Comparison of ENCODE assay signal across 8 cellular contexts in the genomic region with DNA sequence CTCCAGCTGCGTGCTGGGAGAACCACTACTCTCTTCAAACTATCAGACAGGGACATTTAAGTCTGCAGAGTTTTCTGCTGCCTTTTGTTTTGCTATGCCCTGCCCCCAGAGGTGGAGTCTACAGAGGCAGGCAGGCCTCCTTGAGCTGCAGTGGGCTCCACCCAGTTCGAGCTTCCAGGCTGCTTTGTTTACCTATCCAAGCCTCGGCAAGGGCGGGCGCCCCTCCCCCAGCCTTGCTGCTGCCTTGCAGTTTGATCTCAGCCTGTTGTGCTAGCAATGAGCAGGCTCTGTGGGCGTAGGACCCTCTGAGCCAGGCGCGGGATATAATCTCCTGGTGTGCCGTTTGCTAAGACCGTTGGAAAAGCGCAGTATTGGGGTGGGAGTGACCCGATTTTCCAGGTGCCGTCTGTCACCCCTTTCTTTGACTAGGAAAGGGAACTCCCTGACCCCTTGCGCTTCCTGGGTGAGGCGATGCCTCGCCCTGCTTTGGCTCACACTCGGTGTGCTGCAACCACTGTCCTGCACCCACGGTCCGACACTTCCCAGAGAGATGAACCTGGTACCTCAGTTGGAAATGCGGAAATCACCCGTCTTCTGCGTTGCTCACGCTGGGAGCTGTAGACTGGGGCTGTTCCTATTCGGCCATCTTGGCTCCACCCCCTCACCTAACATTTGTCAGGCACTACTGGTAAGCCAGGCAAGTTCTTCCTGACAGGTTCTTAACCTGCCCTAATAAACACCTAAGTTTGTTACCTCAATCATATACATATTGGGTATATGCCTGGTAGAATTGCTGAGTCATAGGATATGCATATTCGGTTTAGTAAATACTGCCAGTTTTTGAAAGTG. TPM values are rescaled to one million over a fixed set of nuclear protein-coding genes. Genes with fewer than 3 reads are reported as not detected.
DNase-seq lines count a peak whose midpoint lies in the region; ATAC-seq, FAIRE-seq and TF ChIP-seq lines count a peak whose summit lies in the region.
"Not testable (repeated sequence)": the region's sequence is repeated elsewhere in the genome, so short reads cannot be mapped to it uniquely, and the experiment has no call there.

No MANE protein-coding gene starts in this region.

- not testable (repeated sequence) for H2BK5ac ChIP-seq in H1 (ENCODE audit: low read depth, low read length)

- peak; percentile 31; the same call in 1 of the 2 replicates for TF ChIP-seq POLR2A in A549 (IDR thresholded peaks at IDR 0.05; ENCODE audit: low read length)
- TF ChIP-seq POLR2A in H1 (IDR thresholded peaks at IDR 0.05; ENCODE audit: control extremely low read depth in 1 of 2, low read depth in 2 of 2, low read length in 2 of 2) = not testable (repeated sequence)

- not testable (repeated sequence) for H3K23me2 ChIP-seq in H1 (ENCODE audit: low read depth, low read length)

- H3K27ac Mint-ChIP-seq in activated T-helper 17 cell treated with anti-CD3 and anti-CD28 coated beads, Interleukin-2, amount 50 U/mL, for 72 hours = peak overlapping the region; percentile 16
- not testable (repeated sequence) for H3K27ac Mint-ChIP-seq in osteocyte (ENCODE audit: unreplicated experiment)

- POLR2A ChIA-PET in A549 (lab: Yijun Ruan, JAX) (interaction anchor here (0.5 to 2.6 kb wide), 2 partner anchors 13 to 316 kb away, joined by 3 to 17 read pairs; partner anchors contain the start of genes CENPO and PTRHD1), H1 (lab: Charles Lee; ENCODE audit: partially characterized antibody) (interaction anchor here (1.0 to 2.2 kb wide), 2 partner anchors 10 to 13 kb away, joined by 3 to 7 read pairs; partner anchors contain the start of genes CENPO and PTRHD1)
- POLR2A ChIA-PET in Panc1 (lab: Charles Lee) = not testable (repeated sequence)

- BruUV-seq in Panc1 (replicated peaks; lab: Mats Ljungman, UMichigan) = not testable (repeated sequence)

- not testable (repeated sequence) for H2BK12ac ChIP-seq in H1 (ENCODE audit: low read depth, low read length)

- 35% methylated on average over 23 of the region's 25 CpGs for WGBS in A549 (ENCODE audit: missing lambda C conversion rate)
- 89% methylated on average over 25 of the region's 25 CpGs; no CpG with 5 or more reads in 1 of the 2 experiments for WGBS in H1 (ENCODE audit: extremely low coverage in 1 of 2, insufficient coverage in 1 of 2, insufficient read length in 1 of 2, insufficient replicate concordance in 2 of 2, low coverage in 1 of 2, low lambda C conversion rate in 2 of 2, missing lambda C conversion rate in 1 of 2), 2 experiments

- not testable (repeated sequence) for H4K5ac ChIP-seq in H1 (ENCODE audit: insufficient read length, low read depth, low read length)

- intact Hi-C loops in Panc1 (cut with micrococcal nuclease; ENCODE audit: unreplicated experiment) = not testable (repeated sequence)

- not testable (repeated sequence) for H3K9me1 ChIP-seq in keratinocyte (ENCODE audit: control insufficient read depth, extremely low read depth, insufficient read depth, low read length)

- not testable (repeated sequence) for FAIRE-seq in A549 (lab: Jason Lieb, UNC); H1 (lab: Jason Lieb, UNC); keratinocyte (lab: Jason Lieb, UNC)

- H3K27ac ChIP-seq in A549 (peak overlapping the region; percentile 76 to 86), KMS-11 (peak overlapping the region; percentile 17; the same call in 1 of the 2 replicates), Panc1 (ENCODE audit: low read length) (peak overlapping the region; percentile 0; the same call in 1 of the 2 replicates), keratinocyte (ENCODE audit: control insufficient read depth, insufficient read depth, low read length) (peak overlapping the region; percentile 47)
- not testable (repeated sequence) for H3K27ac ChIP-seq in H1 (ENCODE audit: low read depth, low read length)

- not testable (repeated sequence) for H3K79me1 ChIP-seq in H1 (ENCODE audit: low read depth, low read length)

- H3K4ac ChIP-seq in H1 (replicated peaks; ENCODE audit: insufficient read length, low read depth, low read length) = not testable (repeated sequence)

- not testable (repeated sequence) for H3K27me3 ChIP-seq in KMS-11 (ENCODE audit: insufficient read depth, low read depth); Panc1 (ENCODE audit: control insufficient read depth, insufficient read depth, low read length); H1 (replicated peaks in 1 of 4; ENCODE audit: control insufficient read depth in 3 of 4, extremely low read depth in 1 of 4, insufficient read depth in 3 of 4, low read length in 3 of 4); keratinocyte (ENCODE audit: control insufficient read depth, extremely low read depth, insufficient read depth, low read length)

- not testable (repeated sequence) for TF ChIP-seq RAD21 in A549 (conservative IDR thresholded peaks at IDR 0.05 in 1 of 2, IDR thresholded peaks at IDR 0.05 in 1 of 2); H1 (IDR thresholded peaks at IDR 0.05 in 1 of 2, conservative IDR thresholded peaks at IDR 0.05 in 1 of 2; ENCODE audit: low read depth in 2 of 2, low read length in 2 of 2)

- peaks cover 77% of the 10 kb centered on the region for H3K36me3 Mint-ChIP-seq in activated T-helper 17 cell treated with anti-CD3 and anti-CD28 coated beads, Interleukin-2, amount 50 U/mL, for 72 hours (ENCODE audit: low read depth)
- peaks cover 33% of the 10 kb centered on the region for H3K36me3 Mint-ChIP-seq in osteocyte (ENCODE audit: unreplicated experiment)

- H3K23ac ChIP-seq in H1 (ENCODE audit: insufficient read length) = not testable (repeated sequence)

- H3K9me3 Mint-ChIP-seq in activated T-helper 17 cell treated with anti-CD3 and anti-CD28 coated beads, Interleukin-2, amount 50 U/mL, for 72 hours; osteocyte (ENCODE audit: unreplicated experiment): not testable (repeated sequence)

- not testable (repeated sequence) for TF ChIP-seq CTCF in A549 (IDR thresholded peaks at IDR 0.05); KMS-11 (conservative IDR thresholded peaks at IDR 0.05; ENCODE audit: low read depth, low read length); Panc1 (IDR thresholded peaks at IDR 0.05); H1 (IDR thresholded peaks at IDR 0.05; ENCODE audit: control extremely low read depth in 1 of 3, insufficient read depth in 1 of 3, low read depth in 1 of 3, low read length in 3 of 3); keratinocyte (optimal IDR thresholded peaks at IDR 0.05 in 1 of 3, IDR thresholded peaks at IDR 0.05 in 1 of 3, conservative IDR thresholded peaks at IDR 0.05 in 1 of 3; ENCODE audit: extremely low read depth in 1 of 3, insufficient read depth in 2 of 3, low read length in 3 of 3); osteocyte (IDR thresholded peaks at IDR 0.05)

- not testable (repeated sequence) for H2BK120ac ChIP-seq in H1 (replicated peaks; ENCODE audit: low read depth, low read length)

- dilution Hi-C loops in keratinocyte (cut with MboI; ENCODE audit: extremely low pct_ligation_motif_present, low sequenced_read_pairs) = not testable (repeated sequence)

- H3K4me1 ChIP-seq in A549 = peaks cover 49% of the 10 kb centered on the region
- H3K4me1 ChIP-seq in KMS-11 (ENCODE audit: low read depth, poor library complexity, severe bottlenecking) = peaks cover 36% of the 10 kb centered on the region
- not testable (repeated sequence) for H3K4me1 ChIP-seq in Panc1 (ENCODE audit: control insufficient read depth, insufficient read depth, low read length); H1 (replicated peaks in 1 of 4; ENCODE audit: control insufficient read depth in 3 of 4, insufficient read depth in 4 of 4, low read length in 3 of 4); keratinocyte (ENCODE audit: control insufficient read depth, extremely low read depth, insufficient read depth, low read length)

- peak overlapping the region; percentile 48 for H3K4me3 ChIP-seq in A549
- not testable (repeated sequence) for H3K4me3 ChIP-seq in KMS-11 (IDR thresholded peaks at IDR 0.05; ENCODE audit: insufficient read depth, low read depth, low read length); Panc1 (ENCODE audit: low read depth in 2 of 2, low read length in 2 of 2); H1 (ENCODE audit: extremely low read depth in 1 of 4, insufficient read depth in 2 of 4, low read depth in 3 of 4, low read length in 4 of 4); keratinocyte (ENCODE audit: control insufficient read depth in 2 of 3, extremely low read depth in 1 of 3, insufficient read depth in 2 of 3, low read depth in 1 of 3, low read length in 3 of 3)

- H3K4me1 Mint-ChIP-seq in activated T-helper 17 cell treated with anti-CD3 and anti-CD28 coated beads, Interleukin-2, amount 50 U/mL, for 72 hours = peaks cover 28% of the 10 kb centered on the region
- peaks cover 18% of the 10 kb centered on the region for H3K4me1 Mint-ChIP-seq in osteocyte (ENCODE audit: unreplicated experiment)

- H3K56ac ChIP-seq in H1 (replicated peaks; ENCODE audit: insufficient read length, low read depth, low read length) = not testable (repeated sequence)

- H3K9ac ChIP-seq in KMS-11; H1 (replicated peaks in 1 of 4; ENCODE audit: extremely low read depth in 1 of 4, low read depth in 3 of 4, low read length in 3 of 4); keratinocyte (ENCODE audit: control insufficient read depth, extremely low read depth, insufficient read depth, low read length): not testable (repeated sequence)

- H4K91ac ChIP-seq in H1 (replicated peaks; ENCODE audit: insufficient read length, low read length) = not testable (repeated sequence)

- not testable (repeated sequence) for H3K27me3 Mint-ChIP-seq in activated T-helper 17 cell treated with anti-CD3 and anti-CD28 coated beads, Interleukin-2, amount 50 U/mL, for 72 hours; osteocyte (ENCODE audit: unreplicated experiment)

- ATAC-seq in A549 (peak; percentile 92 to 94), Panc1 (0 out of 2 replicates have a peak, but pooled peaks have one; percentile 45)
- not testable (repeated sequence) for ATAC-seq in activated T-helper 17 cell treated with anti-CD3 and anti-CD28 coated beads, Interleukin-2, amount 50 U/mL, for 72 hours (replicated peaks)

- CTCF ChIA-PET in A549 (lab: Yijun Ruan, JAX) (interaction anchor here (0.9 to 2.0 kb wide), 6 partner anchors 13 to 399 kb away, joined by 3 to 17 read pairs (median 4); partner anchors contain the start of genes CENPO and PTRHD1), H1 (lab: Charles Lee; ENCODE audit: partially characterized antibody) (interaction anchor here (0.6 to 1.6 kb wide), 6 partner anchors 9 to 237 kb away, joined by 3 to 4 read pairs (median 3); no protein-coding TSS in a partner anchor)
- CTCF ChIA-PET in Panc1 (lab: Charles Lee) = not testable (repeated sequence)

- H2AK5ac ChIP-seq in H1 (ENCODE audit: low read depth, low read length) = not testable (repeated sequence)

- H3K4me3 Mint-ChIP-seq in activated T-helper 17 cell treated with anti-CD3 and anti-CD28 coated beads, Interleukin-2, amount 50 U/mL, for 72 hours; osteocyte (ENCODE audit: unreplicated experiment): not testable (repeated sequence)

- peak overlapping the region; percentile 70 for H3K4me2 ChIP-seq in A549
- H3K4me2 ChIP-seq in KMS-11; H1 (ENCODE audit: insufficient read depth in 1 of 2, low read depth in 2 of 2, low read length in 2 of 2); keratinocyte (ENCODE audit: control insufficient read depth, extremely low read depth, insufficient read depth, low read depth, low read length): not testable (repeated sequence)

- not testable (repeated sequence) for H4K8ac ChIP-seq in H1 (ENCODE audit: extremely low read depth, insufficient read depth, low read length)

- not testable (repeated sequence) for H3K18ac ChIP-seq in H1 (ENCODE audit: extremely low read depth, low read length)

- H3K14ac ChIP-seq in H1 (ENCODE audit: insufficient read length) = not testable (repeated sequence)

- TF ChIP-seq EP300 in A549 (IDR thresholded peaks at IDR 0.05); H1 (IDR thresholded peaks at IDR 0.05; ENCODE audit: borderline replicate concordance in 1 of 2, low read depth in 2 of 2, low read length in 2 of 2): not testable (repeated sequence)

- in situ Hi-C loops in Caki2 (cut with HindIII; ENCODE audit: low pct_unique_long_range_greater_than_20kb, low sequenced_read_pairs); Panc1 (cut with HindIII; ENCODE audit: low pct_unique_long_range_greater_than_20kb, low sequenced_read_pairs): not testable (repeated sequence)

- H3K79me2 ChIP-seq in KMS-11 (ENCODE audit: insufficient read depth, low read depth) (peaks cover 49% of the 10 kb centered on the region), H1 (ENCODE audit: control insufficient read depth in 1 of 2, insufficient read depth in 2 of 2, low read length in 2 of 2) (peaks cover 4 to 57% of the 10 kb centered on the region in 2 experiments; a peak in 3 of 4 replicates), keratinocyte (ENCODE audit: control insufficient read depth, insufficient read depth, low read length) (peaks cover 41% of the 10 kb centered on the region)

- H2AFZ ChIP-seq in KMS-11 (ENCODE audit: low read depth); H1 (ENCODE audit: low read length); keratinocyte (ENCODE audit: control insufficient read depth, low read length): not testable (repeated sequence)

- H4K20me1 ChIP-seq in KMS-11 (ENCODE audit: insufficient read depth); H1 (replicated peaks in 1 of 2; ENCODE audit: control insufficient read depth in 1 of 2, insufficient read depth in 2 of 2, low read length in 2 of 2); keratinocyte (ENCODE audit: control insufficient read depth, extremely low read depth, insufficient read depth, low read length): not testable (repeated sequence)

- not testable (repeated sequence) for H3K36me3 ChIP-seq in KMS-11 (ENCODE audit: insufficient read depth); Panc1 (ENCODE audit: control insufficient read depth, insufficient read depth, low read length); keratinocyte (ENCODE audit: control insufficient read depth in 2 of 2, extremely low read depth in 1 of 2, insufficient read depth in 2 of 2, low read length in 2 of 2)
- H3K36me3 ChIP-seq in H1 (ENCODE audit: control insufficient read depth in 2 of 4, insufficient read depth in 4 of 4, low read length in 3 of 4) = peaks cover 0 to 27% (median 12%) of the 10 kb centered on the region in 4 experiments; a peak in 5 of 8 replicates

- H3K9me3 ChIP-seq in A549; Panc1 (ENCODE audit: control insufficient read depth, insufficient read depth, low read depth, low read length); keratinocyte (ENCODE audit: control insufficient read depth, low read depth, low read length): not testable (repeated sequence)
- H3K9me3 ChIP-seq in H1 (ENCODE audit: insufficient read depth in 2 of 2, low read depth in 1 of 2, low read length in 1 of 2) = peaks cover 14 to 16% of the 10 kb centered on the region in 2 experiments

- not testable (repeated sequence) for H2BK20ac ChIP-seq in H1 (ENCODE audit: low read length)

- H2BK15ac ChIP-seq in H1 (ENCODE audit: low read length) = not testable (repeated sequence)

- peak in 1 of 2 experiments; percentile 81 for DNase-seq in A549 (ENCODE audit: low read depth in 1 of 2, low spot score in 1 of 2)
- DNase-seq in Caki2 (ENCODE audit: low read depth) = peak; percentile 83
- not testable (repeated sequence) for DNase-seq in Panc1 (ENCODE audit: low read depth, low spot score); keratinocyte (ENCODE audit: low read depth, low spot score)
- peak in 1 of 2 experiments; percentile 49 for DNase-seq in H1 (ENCODE audit: low read depth in 1 of 2, low spot score in 2 of 2)
- peak; percentile 80 for DNase-seq in osteocyte (ENCODE audit: extremely low spot score, unreplicated experiment)

RNA-seq across cellular contexts. Expression of gene CENPO, which starts 12.8 kb away (rescaled TPM):
- polyA plus RNA-seq in A549 (2011; rRNA removed) = 52.4 and 62.0 TPM in 2 replicates
- 42.7 and 51.4 TPM in 2 replicates for polyA plus RNA-seq in A549 (2012; cell fraction: cytosol; rRNA removed)
- 70.2 and 87.9 TPM in 2 replicates for polyA plus RNA-seq in A549 (2012; cell fraction: nucleus; rRNA removed)
- polyA plus RNA-seq in A549 (2017; fragmentation: RNase III; extraction: RNeasy Plus Mini Kit Qiagen cat#74134 plus additional on column Dnase treatment) = 49.1 to 50.3 TPM (median 49.6 TPM) in 3 replicates
- polyA minus RNA-seq in A549 (2011; rRNA and poly(A)+ RNA removed) = 71.9 and 74.3 TPM in 2 replicates
- 27.9 and 45.1 TPM in 2 replicates for total RNA-seq in Caki2 (2014; rRNA removed; shearing (Covaris generic); ENCODE audit: low replicate concordance)
- 39.3 TPM for total RNA-seq in Panc1 (2021; ENCODE audit: unreplicated experiment)
- 14.0 TPM for polyA plus RNA-seq in Panc1 (2012; ENCODE audit: insufficient read length)
- total RNA-seq in activated T-helper 17 cell treated with anti-CD3 and anti-CD28 coated beads, Interleukin-2, amount 50 U/mL, for 72 hours = 10 to 100 TPM; 32.7 to 54.8 TPM
- 46.3 and 47.0 TPM in 2 replicates for total RNA-seq in H1 (2021; fragmentation: NEBNext Ultra II Directional; extraction: Animal tissue kit (Norgen Biotek cat#: 25700))
- 34.4 and 36.1 TPM in 2 replicates for polyA plus RNA-seq in H1 (2011; rRNA removed)
- polyA plus RNA-seq in H1 (2011; cell fraction: cytosol; rRNA removed) = 40.9 TPM
- 61.8 TPM for polyA plus RNA-seq in H1 (2011; cell fraction: nucleus; rRNA removed)
- polyA plus RNA-seq in H1 (2012, experiment 1 of 2) = 34.0 to 45.9 TPM (median 38.7 TPM) in 4 replicates
- polyA plus RNA-seq in H1 (2012, experiment 2 of 2) = 25.7 TPM
- 24.5 TPM for polyA plus RNA-seq in H1 (2013, experiment 1 of 2)
- polyA plus RNA-seq in H1 (2013, experiment 2 of 2) = 24.1 TPM
- 82.8 and 83.4 TPM in 2 replicates for polyA minus RNA-seq in H1 (2011; rRNA and poly(A)+ RNA removed)
- polyA minus RNA-seq in H1 (2011; cell fraction: cytosol; rRNA and poly(A)+ RNA removed) = 34.1 TPM
- 86.2 TPM for polyA minus RNA-seq in H1 (2011; cell fraction: nucleus; rRNA and poly(A)+ RNA removed)
- polyA plus RNA-seq in keratinocyte = 4.2 to 14.2 TPM (median 12.1 TPM) in 3 replicates
- 1.1 TPM for polyA plus RNA-seq in keratinocyte (2011; ENCODE audit: low read depth)
- polyA plus RNA-seq in keratinocyte (2011; cell fraction: cytosol; rRNA removed) = 4.6 and 6.3 TPM in 2 replicates
- 9.9 and 11.3 TPM in 2 replicates for polyA plus RNA-seq in keratinocyte (2011; cell fraction: nucleus; rRNA removed)
- polyA plus RNA-seq in keratinocyte (2012; ENCODE audit: low replicate concordance) = 0.85 and 10.7 TPM in 2 replicates
- 6.8 to 16.5 TPM (median 16.3 TPM) in 3 replicates for polyA minus RNA-seq in keratinocyte
- 5.9 TPM for polyA minus RNA-seq in keratinocyte (2011; cell fraction: cytosol; rRNA and poly(A)+ RNA removed)
- 5.5 and 8.8 TPM in 2 replicates for polyA minus RNA-seq in keratinocyte (2011; cell fraction: nucleus; rRNA and poly(A)+ RNA removed)
- total RNA-seq in osteocyte = 12.7 and 12.8 TPM in 2 replicates

RNA-seq across cellular contexts. Expression of gene PTRHD1, which starts 12.8 kb away (rescaled TPM):
- 86.6 and 141 TPM in 2 replicates for polyA plus RNA-seq in A549 (2011; rRNA removed)
- 103 and 106 TPM in 2 replicates for polyA plus RNA-seq in A549 (2012; cell fraction: cytosol; rRNA removed)
- polyA plus RNA-seq in A549 (2012; cell fraction: nucleus; rRNA removed) = 58.7 and 64.0 TPM in 2 replicates
- 42.7 to 47.5 TPM (median 44.9 TPM) in 3 replicates for polyA plus RNA-seq in A549 (2017; fragmentation: RNase III; extraction: RNeasy Plus Mini Kit Qiagen cat#74134 plus additional on column Dnase treatment)
- 21.7 and 31.9 TPM in 2 replicates for polyA minus RNA-seq in A549 (2011; rRNA and poly(A)+ RNA removed)
- 42.3 and 60.5 TPM in 2 replicates for total RNA-seq in Caki2 (2014; rRNA removed; shearing (Covaris generic); ENCODE audit: low replicate concordance)
- total RNA-seq in Panc1 (2021; ENCODE audit: unreplicated experiment) = 55.1 TPM
- 62.3 TPM for polyA plus RNA-seq in Panc1 (2012; ENCODE audit: insufficient read length)
- 10 to 100 TPM; 19.4 to 30.0 TPM for total RNA-seq in activated T-helper 17 cell treated with anti-CD3 and anti-CD28 coated beads, Interleukin-2, amount 50 U/mL, for 72 hours
- total RNA-seq in H1 (2021; fragmentation: NEBNext Ultra II Directional; extraction: Animal tissue kit (Norgen Biotek cat#: 25700)) = 46.2 and 48.6 TPM in 2 replicates
- polyA plus RNA-seq in H1 (2011; rRNA removed) = 91.9 and 101 TPM in 2 replicates
- 80.9 TPM for polyA plus RNA-seq in H1 (2011; cell fraction: cytosol; rRNA removed)
- 58.7 TPM for polyA plus RNA-seq in H1 (2011; cell fraction: nucleus; rRNA removed)
- polyA plus RNA-seq in H1 (2012, experiment 1 of 2) = 72.5 to 81.1 TPM (median 75.3 TPM) in 4 replicates
- polyA plus RNA-seq in H1 (2012, experiment 2 of 2) = 52.9 TPM
- 89.7 TPM for polyA plus RNA-seq in H1 (2013, experiment 1 of 2)
- polyA plus RNA-seq in H1 (2013, experiment 2 of 2) = 84.1 TPM
- 18.9 and 21.6 TPM in 2 replicates for polyA minus RNA-seq in H1 (2011; rRNA and poly(A)+ RNA removed)
- polyA minus RNA-seq in H1 (2011; cell fraction: cytosol; rRNA and poly(A)+ RNA removed) = 12.1 TPM
- 22.8 TPM for polyA minus RNA-seq in H1 (2011; cell fraction: nucleus; rRNA and poly(A)+ RNA removed)
- 15.8 to 37.7 TPM (median 36.9 TPM) in 3 replicates for polyA plus RNA-seq in keratinocyte
- polyA plus RNA-seq in keratinocyte (2011; ENCODE audit: low read depth) = 3.0 TPM
- 26.7 and 27.6 TPM in 2 replicates for polyA plus RNA-seq in keratinocyte (2011; cell fraction: cytosol; rRNA removed)
- polyA plus RNA-seq in keratinocyte (2011; cell fraction: nucleus; rRNA removed) = 7.2 TPM in 2 replicates
- 21.7 and 43.0 TPM in 2 replicates for polyA plus RNA-seq in keratinocyte (2012; ENCODE audit: low replicate concordance)
- polyA minus RNA-seq in keratinocyte = 8.2 to 22.4 TPM (median 14.1 TPM) in 3 replicates
- polyA minus RNA-seq in keratinocyte (2011; cell fraction: cytosol; rRNA and poly(A)+ RNA removed) = 16.7 TPM
- polyA minus RNA-seq in keratinocyte (2011; cell fraction: nucleus; rRNA and poly(A)+ RNA removed) = 2.7 and 4.7 TPM in 2 replicates
- 26.8 and 31.1 TPM in 2 replicates for total RNA-seq in osteocyte
